ENCODE assay signal across 14 cellular contexts in the genomic region with DNA sequence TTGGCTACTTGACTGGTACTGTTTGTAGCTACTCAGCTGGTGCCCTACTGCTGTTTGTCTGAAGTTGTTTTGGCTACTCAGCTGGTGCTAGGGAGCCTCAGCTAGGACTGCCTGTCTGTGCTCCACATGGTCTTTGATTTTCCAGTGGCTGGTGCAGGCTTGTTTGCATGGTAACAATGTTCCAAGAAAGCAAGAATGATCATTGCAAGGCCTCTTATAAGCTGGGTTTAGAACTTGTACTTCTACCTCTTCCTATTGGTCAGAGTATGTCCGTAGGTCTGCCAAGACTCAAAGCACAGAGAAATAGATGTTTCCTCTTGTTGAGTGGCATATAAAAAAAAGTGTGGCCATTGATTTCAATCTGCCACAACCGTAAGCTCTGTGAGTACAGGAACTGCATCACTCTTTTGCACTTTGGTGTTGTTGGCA. TPM values are rescaled to one million over a fixed set of nuclear protein-coding genes. Genes with fewer than 3 reads are reported as not detected.
A peak's percentile ranks its signal among the peaks of the same experiment; 100 is the strongest.
DNase-seq lines count a peak whose midpoint lies in the region; ATAC-seq and TF ChIP-seq lines count a peak whose summit lies in the region.
"Had no signal": no experiment of that assay in that cellular context is flagged by ENCODE, and none has a peak within 500 bp of the region (broad histone marks: within the 10 kb centered on the region; RNA-seq: fewer than 3 reads in every experiment).

No MANE protein-coding gene starts in this region.

- no peaks in the 10 kb centered on the region for H3K4me1 ChIP-seq in foreskin keratinocyte
- peaks cover 0 to 3% of the 10 kb centered on the region in 2 donors for H3K4me1 ChIP-seq in neuronal stem cell (ENCODE audit: control insufficient read depth in 2 of 2, insufficient read depth in 1 of 2, low read depth in 1 of 2, low read length in 2 of 2)

- CTCF ChIA-PET in activated B cell treated with CpG ODN at 0.5 μM for 24 hours (lab: Charles Lee) = no interaction called here

- POLR2A ChIA-PET in activated B cell treated with CpG ODN at 0.5 μM for 24 hours (lab: Charles Lee) = interaction anchor here (0.8 to 0.9 kb wide), 2 partner anchors 32 to 46 kb away, joined by 3 to 4 read pairs; no protein-coding TSS in a partner anchor

- H3K9me3 Mint-ChIP-seq in activated naive CD4-positive, alpha-beta T cell treated with anti-CD3 and anti-CD28 coated beads, Interleukin-2, amount 50 U/mL, for 24 hours = peaks cover 11% of the 10 kb centered on the region
- H3K9me3 Mint-ChIP-seq in activated B cell treated with CpG ODN at 0.5 μM for 24 hours = peaks cover 11% of the 10 kb centered on the region

- H3K36me3 ChIP-seq in neuronal stem cell (replicated peaks in 1 of 2; ENCODE audit: control insufficient read depth in 2 of 2, insufficient read depth in 2 of 2, low read length in 2 of 2) = no peaks in the 10 kb centered on the region
- H3K36me3 ChIP-seq: thoracic aorta had no signal

- H3K14ac ChIP-seq in neuronal stem cell (ENCODE audit: low read length) = no peak overlapping the region

- no peak overlapping the region for H2BK5ac ChIP-seq in neuronal stem cell (ENCODE audit: low read length)

- intact Hi-C loops in activated B cell treated with CpG ODN at 0.5 μM for 24 hours (cut with micrococcal nuclease) = loop anchor here (1.0 kb wide), 1 partner anchor 14 kb away; no protein-coding TSS in a partner anchor

- no peak overlapping the region for H3K18ac ChIP-seq in neuronal stem cell (ENCODE audit: low read length)

- H3K23ac ChIP-seq in neuronal stem cell (ENCODE audit: low read depth, low read length, poor library complexity) = no peak overlapping the region

- H2BK15ac ChIP-seq in neuronal stem cell (ENCODE audit: low read length) = no peak overlapping the region

- peaks cover 56% of the 10 kb centered on the region for H3K36me3 Mint-ChIP-seq in activated naive CD4-positive, alpha-beta T cell treated with anti-CD3 and anti-CD28 coated beads, Interleukin-2, amount 50 U/mL, for 24 hours
- H3K36me3 Mint-ChIP-seq in activated B cell treated with CpG ODN at 0.5 μM for 24 hours (ENCODE audit: low read depth) = peaks cover 59% of the 10 kb centered on the region

- H3K4me3 ChIP-seq in neuronal stem cell (ENCODE audit: low read length in 2 of 2) = no peak overlapping the region
- H3K4me3 ChIP-seq: PC-9, thoracic aorta had no signal

- no peak overlapping the region for H2AK5ac ChIP-seq in neuronal stem cell (ENCODE audit: low read depth, low read length)

- no peak overlapping the region for H4K8ac ChIP-seq in neuronal stem cell (ENCODE audit: low read depth, low read length)

- H3K4me1 Mint-ChIP-seq in activated naive CD4-positive, alpha-beta T cell treated with anti-CD3 and anti-CD28 coated beads, Interleukin-2, amount 50 U/mL, for 24 hours = peaks cover 92% of the 10 kb centered on the region
- H3K4me1 Mint-ChIP-seq in activated B cell treated with CpG ODN at 0.5 μM for 24 hours = peaks cover 76% of the 10 kb centered on the region

- no peak overlapping the region for H2BK12ac ChIP-seq in neuronal stem cell (ENCODE audit: low read length)

- no peaks in the 10 kb centered on the region for H3K79me1 ChIP-seq in neuronal stem cell (ENCODE audit: low read depth, low read length)

- H3K9ac ChIP-seq in neuronal stem cell (ENCODE audit: low read depth, low read length, poor library complexity) = no peak overlapping the region
- H3K9ac ChIP-seq: KMS-11 had no signal

- H2AFZ ChIP-seq in neuronal stem cell (ENCODE audit: low read length) = no peak overlapping the region
- H2AFZ ChIP-seq: PC-9 had no signal

- H3K4me2 ChIP-seq in neuronal stem cell (ENCODE audit: insufficient read depth, low read length, poor library complexity, severe bottlenecking) = no peak overlapping the region
- H3K4me2 ChIP-seq: KMS-11, PC-9 had no signal

- H4K91ac ChIP-seq in neuronal stem cell (ENCODE audit: low read depth, low read length, poor library complexity) = no peak overlapping the region

- TF ChIP-seq CTCF in activated B cell treated with CpG ODN at 0.5 μM for 24 hours (IDR thresholded peaks at IDR 0.05) = no peak
- TF ChIP-seq CTCF in foreskin keratinocyte (conservative IDR thresholded peaks at IDR 0.05) = no peak

- no CpG with 5 or more reads among the region's 2 CpGs for WGBS in neuronal stem cell (ENCODE audit: extremely low coverage in 2 of 2, insufficient read length in 2 of 2, insufficient replicate concordance in 1 of 2), 2 donors

- H2BK120ac ChIP-seq in neuronal stem cell (ENCODE audit: low read depth, low read length) = no peak overlapping the region

- DNase-seq in activated naive CD4-positive, alpha-beta T cell treated with anti-CD3 and anti-CD28 coated beads, Interleukin-2, amount 50 U/mL, for 16 hours = no peak
- no peak for DNase-seq in activated B cell treated with CpG ODN at 0.5 μM for 24 hours
- DNase-seq in foreskin keratinocyte = no peak
- DNase-seq in stimulated activated naive CD8-positive, alpha-beta T cell treated with anti-CD3 and anti-CD28 coated beads, Interleukin-15, Interleukin-2, amounts not matched to agents 100 U/mL and 50 U/mL, for 24 hours = no peak
- no peak for DNase-seq in neuronal stem cell (ENCODE audit: low spot score)
- DNase-seq: aorta; PC-9; stimulated activated CD4-positive, alpha-beta T cell treated with anti-CD3 and anti-CD28 coated beads, Interleukin-1b, Interleukin-23, amount 100 ng/mL, for 48 hours had no signal

- peak overlapping the region; percentile 95 for H3K27ac Mint-ChIP-seq in activated naive CD4-positive, alpha-beta T cell treated with anti-CD3 and anti-CD28 coated beads, Interleukin-2, amount 50 U/mL, for 24 hours
- H3K27ac Mint-ChIP-seq in activated B cell treated with CpG ODN at 0.5 μM for 24 hours = no peak overlapping the region

- no peak for ATAC-seq in activated B cell treated with CpG ODN at 0.5 μM for 24 hours (ENCODE audit: low read depth)
- peak; percentile 24 for ATAC-seq in foreskin keratinocyte
- ATAC-seq in stimulated activated naive CD8-positive, alpha-beta T cell treated with anti-CD3 and anti-CD28 coated beads, Interleukin-15, Interleukin-2, amounts not matched to agents 100 U/mL and 50 U/mL, for 24 hours = peak; percentile 38
- ATAC-seq in GM18907 (IDR thresholded peaks at IDR 0.05; ENCODE audit: unreplicated experiment) = no peak
- ATAC-seq in HG03442 (IDR thresholded peaks at IDR 0.05; ENCODE audit: unreplicated experiment) = no peak

- H3K27me3 ChIP-seq in foreskin keratinocyte (no peaks in the 10 kb centered on the region), neuronal stem cell (ENCODE audit: control insufficient read depth in 3 of 3, insufficient read depth in 3 of 3, low read depth in 1 of 3, low read length in 3 of 3) (no peaks in the 10 kb centered on the region)

- H3K27ac ChIP-seq in foreskin keratinocyte = no peak overlapping the region
- no peak overlapping the region for H3K27ac ChIP-seq in neuronal stem cell (replicated peaks; ENCODE audit: low read length)
- H3K27ac ChIP-seq: epithelial cell of prostate, KMS-11, PC-9, thoracic aorta had no signal

- H3K9me3 ChIP-seq in neuronal stem cell (replicated peaks in 1 of 2; ENCODE audit: control insufficient read depth in 2 of 2, insufficient read depth in 1 of 2, low read depth in 1 of 2, low read length in 2 of 2) = peaks cover 0 to 18% of the 10 kb centered on the region in 2 donors
- H3K9me3 ChIP-seq: thoracic aorta had no signal

- no peak overlapping the region for H3K4ac ChIP-seq in neuronal stem cell (ENCODE audit: low read length)

- H3K27me3 Mint-ChIP-seq in activated naive CD4-positive, alpha-beta T cell treated with anti-CD3 and anti-CD28 coated beads, Interleukin-2, amount 50 U/mL, for 24 hours = no peaks in the 10 kb centered on the region
- no peaks in the 10 kb centered on the region for H3K27me3 Mint-ChIP-seq in activated B cell treated with CpG ODN at 0.5 μM for 24 hours

- H3K4me3 Mint-ChIP-seq in activated naive CD4-positive, alpha-beta T cell treated with anti-CD3 and anti-CD28 coated beads, Interleukin-2, amount 50 U/mL, for 24 hours = peak overlapping the region; percentile 83
- H3K4me3 Mint-ChIP-seq in activated B cell treated with CpG ODN at 0.5 μM for 24 hours = peak overlapping the region; percentile 20

RNA-seq across cellular contexts. Expression of gene NFKB1, which starts 17.6 kb away (rescaled TPM):
- total RNA-seq in activated B cell treated with CpG ODN at 0.5 μM for 24 hours (274 and 308 TPM in 2 replicates), foreskin keratinocyte (41.4 and 48.4 TPM in 2 replicates)
- 15.0 and 20.4 TPM in 2 replicates for polyA plus RNA-seq in foreskin keratinocyte
- 5.6 TPM for polyA plus RNA-seq in neuronal stem cell (2013, experiment 1 of 2)
- 5.6 TPM for polyA plus RNA-seq in neuronal stem cell (2013, experiment 2 of 2)

Comparison
In these comparisons a context has a peak if more than half of its experiments do, and no peak if none do; other contexts are left out.
1. ATAC-seq: peak in foreskin keratinocyte (single experiment) and stimulated activated naive CD8-positive, alpha-beta T cell treated with anti-CD3 and anti-CD28 coated beads, Interleukin-15, Interleukin-2, amounts not matched to agents 100 U/mL and 50 U/mL, for 24 hours (single experiment); none in activated B cell treated with CpG ODN at 0.5 μM for 24 hours (single experiment), GM18907 (single experiment) and HG03442 (single experiment).